In genomic region chr12:30568453-30568852, GRCh38 we compare ENCODE assay signal across 8 cellular contexts.
"Had no signal": no experiment of that assay in that cellular context is flagged by ENCODE, and none has a peak within 500 bp of the region (broad histone marks: within the 10 kb centered on the region; RNA-seq: fewer than 3 reads in every experiment).

No MANE protein-coding gene starts in this region.

- H3K4me3 ChIP-seq: GM12878 had no signal

- FAIRE-seq: G401.6, GM12878, GM12891, GM12892, GM18507, GM19239 had no signal

- ATAC-seq: GM12878 had no signal

- DNase-seq: GDM1, GF-D8 had no signal
